ENCODE assay signal across 8 cellular contexts in genomic region chr2:168346725-168347477, GRCh38.
DNase-seq lines count a peak whose midpoint lies in the region; ATAC-seq and TF ChIP-seq lines count a peak whose summit lies in the region.

No MANE protein-coding gene starts in this region.

- H3K9ac ChIP-seq in mucosa of stomach (ENCODE audit: low read length), result peak overlapping the region; percentile 60

- H3K4me1 ChIP-seq in BE2C (peaks cover 4% of the 10 kb centered on the region; the same call in 1 of the 2 replicates), mucosa of stomach (ENCODE audit: control insufficient read depth, insufficient read depth, low read length) (peaks cover 14% of the 10 kb centered on the region)

- peak; percentile 74 for ATAC-seq in HG03442 (IDR thresholded peaks at IDR 0.05; ENCODE audit: unreplicated experiment)

- H3K9me3 ChIP-seq in BE2C (no peaks in the 10 kb centered on the region), mucosa of stomach (ENCODE audit: control insufficient read depth, low read length) (no peaks in the 10 kb centered on the region)

- H3K4me3 ChIP-seq in BE2C (ENCODE audit: low read depth, low read length) (peak overlapping the region; percentile 61), epithelial cell of esophagus (ENCODE audit: low read length) (peak overlapping the region; percentile 53), mucosa of stomach (ENCODE audit: low read length) (peak overlapping the region; percentile 57)

- H3K27me3 ChIP-seq in BE2C (no peaks in the 10 kb centered on the region), mucosa of stomach (ENCODE audit: control insufficient read depth, insufficient read depth, low read length) (no peaks in the 10 kb centered on the region)

- H3K36me3 ChIP-seq in BE2C (no peaks in the 10 kb centered on the region), mucosa of stomach (ENCODE audit: control insufficient read depth, insufficient read depth, low read length) (no peaks in the 10 kb centered on the region)

- peak; percentile 61 for TF ChIP-seq CTCF in BE2C (IDR thresholded peaks at IDR 0.05; ENCODE audit: low read depth, low read length)
- TF ChIP-seq CTCF in epithelial cell of esophagus (IDR thresholded peaks at IDR 0.05; ENCODE audit: insufficient read depth, low read depth, low read length, missing control alignments), result peak; percentile 76

- DNase-seq in BE2C, result peak; percentile 63
- peak; percentile 37 for DNase-seq in GM19238 (ENCODE audit: insufficient read length, low spot score)
- peak; percentile 71 for DNase-seq in NCI-H82 treated with DMSO at 0.1 percent for 48 hours (lab: John Stamatoyannopoulos, UW; ENCODE audit: unreplicated experiment)
- peak; percentile 36 for DNase-seq in activated CD8-positive, alpha-beta memory T cell treated with anti-CD3 and anti-CD28 coated beads, Interleukin-2, amount 50 U/mL, for 24 hours (ENCODE audit: extremely low read depth)
- peak; percentile 72 for DNase-seq in epithelial cell of esophagus (ENCODE audit: low read depth)
- peak; percentile 18 to 33 for DNase-seq in stimulated activated CD8-positive, alpha-beta memory T cell treated with anti-CD3 and anti-CD28 coated beads, Interleukin-4, amount 100 ng/mL, for 4 hours (ENCODE audit: low read depth in 2 of 2, low spot score in 1 of 2)

Comparison
In these comparisons a context has a peak if more than half of its experiments do, and no peak if none do; other contexts are left out.
1. Peak in every context shown above with its lines: DNase-seq, ATAC-seq and H3K4me3 ChIP-seq.